ENCODE assay signal across 23 cellular contexts in genomic region chr6:124432632-124433031, GRCh38.
"Had no signal": no experiment of that assay in that cellular context is flagged by ENCODE, and none has a peak within 500 bp of the region (broad histone marks: within the 10 kb centered on the region; RNA-seq: fewer than 3 reads in every experiment).

No MANE protein-coding gene starts in this region.

- H3K36me3 Mint-ChIP-seq: activated naive CD8-positive, alpha-beta T cell treated with anti-CD3 and anti-CD28 coated beads, Interleukin-2, amount 10 ng/mL, durations not matched to agents 7 days and 5 days; WTC11 had no signal

- H3K4me3 Mint-ChIP-seq: activated CD8-positive, alpha-beta T cell treated with anti-CD3 and anti-CD28 coated beads, Interleukin-2, amount 10 ng/mL, durations not matched to agents 7 days and 5 days; activated naive CD8-positive, alpha-beta T cell treated with anti-CD3 and anti-CD28 coated beads, Interleukin-2, amount 10 ng/mL, durations not matched to agents 7 days and 5 days; T-helper 1 cell treated with Interleukin-12 subunit alpha and Interleukin-12 subunit beta and Interleukin-4 antibody, amounts not matched to agents 30 μg/mL and 1 μg/mL, for 36 hours; WTC11 had no signal

- H3K9me3 Mint-ChIP-seq: activated naive CD8-positive, alpha-beta T cell treated with anti-CD3 and anti-CD28 coated beads, Interleukin-2, amount 10 ng/mL, durations not matched to agents 7 days and 5 days; T-helper 1 cell treated with Interleukin-12 subunit alpha and Interleukin-12 subunit beta and Interleukin-4 antibody, amounts not matched to agents 30 μg/mL and 1 μg/mL, for 36 hours; WTC11 had no signal

- H3K36me3 ChIP-seq: adrenal gland had no signal

- DNase-seq: activated CD4-positive, alpha-beta T cell treated with anti-CD3 and anti-CD28 coated beads for 48 hours; activated CD4-positive, alpha-beta T cell treated with anti-CD3 and anti-CD28 coated beads, Interleukin-2, amount 50 U/mL, for 4 hours; activated CD4-positive, CD25-positive, alpha-beta regulatory T cell treated with anti-CD3 and anti-CD28 coated beads, Interleukin-2, amount 50 U/mL, for 72 hours; activated CD8-positive, alpha-beta memory T cell treated with anti-CD3 and anti-CD28 coated beads, Interleukin-2, amount 50 U/mL, for 48 hours; activated CD8-positive, alpha-beta T cell treated with anti-CD3 and anti-CD28 coated beads, Interleukin-2, amount 10 ng/mL, durations not matched to agents 7 days and 5 days; activated naive CD4-positive, alpha-beta T cell treated with anti-CD3 and anti-CD28 coated beads, Interleukin-2, amount 50 U/mL, for 16 hours; activated naive CD8-positive, alpha-beta T cell treated with anti-CD3 and anti-CD28 coated beads, Interleukin-2, amount 10 ng/mL, durations not matched to agents 7 days and 5 days; activated T-cell treated with anti-CD3 and anti-CD28 coated beads, Interleukin-2, amount 50 U/mL, for 1 hour; adrenal gland; anterior cingulate cortex; central memory CD4-positive, alpha-beta T cell; KBM-7; NCI-H1048; NCI-H146; NCI-H1930; NCI-H345; NCI-H510A; NCI-H526 treated with DMSO at 0.1 percent for 48 hours; NCI-H82; PC-3; SHP77 treated with DMSO at 0.1 percent for 48 hours had no signal

- H3K27ac Mint-ChIP-seq: activated CD8-positive, alpha-beta T cell treated with anti-CD3 and anti-CD28 coated beads, Interleukin-2, amount 10 ng/mL, durations not matched to agents 7 days and 5 days; activated naive CD8-positive, alpha-beta T cell treated with anti-CD3 and anti-CD28 coated beads, Interleukin-2, amount 10 ng/mL, durations not matched to agents 7 days and 5 days; T-helper 1 cell treated with Interleukin-12 subunit alpha and Interleukin-12 subunit beta and Interleukin-4 antibody, amounts not matched to agents 30 μg/mL and 1 μg/mL, for 36 hours; WTC11 had no signal

- H3K4me3 ChIP-seq: adrenal gland had no signal

- H3K4me1 Mint-ChIP-seq: activated naive CD8-positive, alpha-beta T cell treated with anti-CD3 and anti-CD28 coated beads, Interleukin-2, amount 10 ng/mL, durations not matched to agents 7 days and 5 days had no signal

- H3K27me3 ChIP-seq: adrenal gland had no signal

- H3K9me3 ChIP-seq: adrenal gland had no signal

- H3K4me1 ChIP-seq: adrenal gland had no signal

- ATAC-seq: activated CD8-positive, alpha-beta T cell treated with anti-CD3 and anti-CD28 coated beads, Interleukin-2, amount 10 ng/mL, durations not matched to agents 7 days and 5 days; PC-3; WTC11 had no signal

- H3K27ac ChIP-seq: adrenal gland had no signal

- H3K27me3 Mint-ChIP-seq: activated naive CD8-positive, alpha-beta T cell treated with anti-CD3 and anti-CD28 coated beads, Interleukin-2, amount 10 ng/mL, durations not matched to agents 7 days and 5 days had no signal
